In the genomic region with DNA sequence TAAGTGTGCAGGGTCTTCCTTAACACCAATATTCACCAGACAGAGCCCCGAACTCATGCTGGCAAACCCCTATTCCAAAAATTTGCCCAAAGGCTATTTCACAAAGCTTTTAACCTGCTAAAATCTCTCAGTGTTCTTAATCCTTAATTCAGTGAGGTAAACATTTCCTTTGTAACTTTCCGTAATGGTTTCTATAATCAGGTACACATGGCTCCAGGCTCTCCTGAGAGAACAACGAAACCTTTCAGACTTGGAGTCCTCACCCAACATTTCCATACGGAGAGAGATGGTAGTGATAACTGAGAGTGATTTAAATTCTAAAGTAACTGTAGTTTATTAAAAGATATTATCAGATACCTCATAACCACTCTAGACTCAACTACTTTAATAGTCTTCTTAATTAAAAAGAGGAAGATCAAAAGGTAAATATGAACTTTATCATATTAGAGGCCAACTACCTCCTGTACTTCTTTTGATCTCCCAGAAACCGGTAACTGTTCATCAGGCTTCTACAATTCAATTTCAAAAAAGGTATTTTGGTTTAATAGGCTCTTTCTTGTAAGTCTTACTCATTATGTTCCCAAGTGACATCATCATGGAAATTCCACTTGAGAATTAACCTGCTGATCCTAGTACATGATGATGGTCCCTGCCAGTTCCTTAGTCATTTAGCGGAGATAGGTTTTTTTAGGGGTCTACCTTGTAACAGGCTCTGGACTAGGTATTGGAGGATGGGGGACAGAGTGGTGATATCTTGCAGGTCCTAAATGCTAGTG, we compare ENCODE assay signal across 14 cellular contexts.
"Had no signal": no experiment of that assay in that cellular context is flagged by ENCODE, and none has a peak within 500 bp of the region (broad histone marks: within the 10 kb centered on the region; RNA-seq: fewer than 3 reads in every experiment).

No MANE protein-coding gene starts in this region.

- H3K9me3 Mint-ChIP-seq: activated T-helper 1 cell treated with anti-CD3 and anti-CD28 coated beads, Interleukin-12 subunit alpha, Interleukin-12 subunit beta, Interleukin-2, Interleukin-4 antibody, amounts not matched to agents 30 ng/mL and 10 ng/mL and 1 ng/mL, durations not matched to agents 14 hours and 24 hours and 36 hours; neural progenitor cell; stimulated activated naive CD8-positive, alpha-beta T cell treated with anti-CD3 and anti-CD28 coated beads, Interleukin-15, amount 100 ng/mL, for 72 hours had no signal

- H3K4me1 Mint-ChIP-seq: activated naive CD8-positive, alpha-beta T cell treated with anti-CD3 and anti-CD28 coated beads, Interleukin-2, amount 10 ng/mL, durations not matched to agents 7 days and 5 days; stimulated activated naive CD8-positive, alpha-beta T cell treated with anti-CD3 and anti-CD28 coated beads, Interleukin-15, amount 100 ng/mL, for 72 hours had no signal

- H3K36me3 Mint-ChIP-seq: activated naive CD8-positive, alpha-beta T cell treated with anti-CD3 and anti-CD28 coated beads, Interleukin-2, amount 10 ng/mL, durations not matched to agents 7 days and 5 days had no signal

- H3K27ac ChIP-seq: neural progenitor cell, psoas muscle, right lobe of liver, spleen, testis had no signal

- H3K27ac Mint-ChIP-seq: activated naive CD8-positive, alpha-beta T cell treated with anti-CD3 and anti-CD28 coated beads, Interleukin-2, amount 10 ng/mL, durations not matched to agents 7 days and 5 days; activated T-helper 1 cell treated with anti-CD3 and anti-CD28 coated beads, Interleukin-12 subunit alpha, Interleukin-12 subunit beta, Interleukin-2, Interleukin-4 antibody, amounts not matched to agents 30 ng/mL and 10 ng/mL and 1 ng/mL, durations not matched to agents 14 hours and 24 hours and 36 hours; neural progenitor cell; stimulated activated naive CD8-positive, alpha-beta T cell treated with anti-CD3 and anti-CD28 coated beads, Interleukin-15, amount 100 ng/mL, for 72 hours had no signal

- H3K27me3 Mint-ChIP-seq: stimulated activated naive CD8-positive, alpha-beta T cell treated with anti-CD3 and anti-CD28 coated beads, Interleukin-15, amount 100 ng/mL, for 72 hours had no signal

- ATAC-seq: left ventricle myocardium superior; psoas muscle; right lobe of liver; stimulated activated naive CD8-positive, alpha-beta T cell treated with anti-CD3 and anti-CD28 coated beads, Interleukin-15, amount 100 ng/mL, for 72 hours had no signal

- H3K4me3 Mint-ChIP-seq: activated naive CD8-positive, alpha-beta T cell treated with anti-CD3 and anti-CD28 coated beads, Interleukin-2, amount 10 ng/mL, durations not matched to agents 7 days and 5 days; activated T-helper 1 cell treated with anti-CD3 and anti-CD28 coated beads, Interleukin-12 subunit alpha, Interleukin-12 subunit beta, Interleukin-2, Interleukin-4 antibody, amounts not matched to agents 30 ng/mL and 10 ng/mL and 1 ng/mL, durations not matched to agents 14 hours and 24 hours and 36 hours; neural progenitor cell; stimulated activated naive CD8-positive, alpha-beta T cell treated with anti-CD3 and anti-CD28 coated beads, Interleukin-15, amount 100 ng/mL, for 72 hours had no signal

- H3K27me3 ChIP-seq: neural progenitor cell, right lobe of liver, spleen, testis had no signal

- H3K4me1 ChIP-seq: psoas muscle, right lobe of liver, spleen, testis had no signal

- DNase-seq: activated CD4-positive, CD25-positive, alpha-beta regulatory T cell treated with anti-CD3 and anti-CD28 coated beads, Interleukin-2, amount 50 U/mL, for 72 hours; activated naive CD4-positive, alpha-beta T cell; activated naive CD8-positive, alpha-beta T cell treated with anti-CD3 and anti-CD28 coated beads, Interleukin-2, amount 10 ng/mL, durations not matched to agents 7 days and 5 days; anterior cingulate cortex; erythroblast; kidney; left ventricle myocardium superior; psoas muscle; right lobe of liver; spleen; stimulated activated naive CD8-positive, alpha-beta T cell treated with anti-CD3 and anti-CD28 coated beads, Interleukin-15, amount 100 ng/mL, for 72 hours; testis had no signal
